38 cellular contexts compared by ENCODE assay signal in genomic region chr4:75434105-75434504, GRCh38.
"Had no signal": no experiment of that assay in that cellular context is flagged by ENCODE, and none has a peak within 500 bp of the region (broad histone marks: within the 10 kb centered on the region; RNA-seq: fewer than 3 reads in every experiment).

No MANE protein-coding gene starts in this region.

- H3K36me3 ChIP-seq: adrenal gland, cardiac muscle cell, colonic mucosa, esophagus squamous epithelium, neutrophil, pancreas, prostate gland, thyroid gland, upper lobe of right lung had no signal

- FAIRE-seq: endometrium, pancreas, TTC549 had no signal

- H3K27ac ChIP-seq: body of pancreas, cardiac muscle cell, colonic mucosa, epithelial cell of prostate, esophagus squamous epithelium, neutrophil, pancreas, prostate gland, skin epidermis, thyroid gland, upper lobe of right lung, VCaP had no signal

- H3K4me1 ChIP-seq: adrenal gland, body of pancreas, colonic mucosa, esophagus squamous epithelium, pancreas, prostate gland, thyroid gland, upper lobe of right lung had no signal

- H3K4me3 ChIP-seq: adrenal gland, body of pancreas, cardiac muscle cell, colonic mucosa, esophagus squamous epithelium, pancreas, prostate gland, skin epidermis, thyroid gland, upper lobe of right lung had no signal

- H3K27me3 ChIP-seq: adrenal gland, body of pancreas, cardiac muscle cell, colonic mucosa, esophagus squamous epithelium, pancreas, thyroid gland, upper lobe of right lung had no signal

- ATAC-seq: body of pancreas; sciatic nerve; stimulated activated memory B cell treated with anti-CD40 and anti-IgM and Interleukin-4, amounts not matched to agents 10 μg/mL and 1 μg/mL and 100 μg/mL, for 72 hours; stimulated activated naive CD8-positive, alpha-beta T cell treated with anti-CD3 and anti-CD28 coated beads, Interleukin-15, amount 100 ng/mL, for 72 hours; upper lobe of right lung had no signal

- H3K9me3 ChIP-seq: adrenal gland, colonic mucosa, neutrophil, pancreas, prostate gland, thyroid gland, upper lobe of right lung had no signal

- DNase-seq: activated CD4-positive, alpha-beta T cell treated with anti-CD3 and anti-CD28 coated beads for 48 hours; activated CD4-positive, alpha-beta T cell treated with anti-CD3 and anti-CD28 coated beads, Interleukin-2, amount 50 U/mL, for 48 hours; activated CD8-positive, alpha-beta memory T cell treated with anti-CD3 and anti-CD28 coated beads for 24 hours; activated effector memory CD4-positive, alpha-beta T cell treated with Interleukin-2 at 50 U/mL for 16 hours; activated naive CD4-positive, alpha-beta T cell treated with Interleukin-2 at 50 U/mL for 16 hours; activated naive CD8-positive, alpha-beta T cell treated with anti-CD3 and anti-CD28 coated beads for 36 hours; aorta; cerebellar nuclear complex; colonic mucosa; effector CD8-positive, alpha-beta T cell; esophagus squamous epithelium; foreskin melanocyte; islet precursor cell; mammary epithelial cell; naive B cell; nephron progenitor cell; pancreas; retina; stimulated activated CD4-positive, alpha-beta T cell treated with anti-CD3 and anti-CD28 coated beads, Interleukin-12 subunit alpha, Interleukin-12 subunit beta, amount 100 ng/mL, for 4 hours; stimulated activated CD4-positive, alpha-beta T cell treated with anti-CD3 and anti-CD28 coated beads, Interleukin-4, amount 100 ng/mL, for 4 hours; stimulated activated CD8-positive, alpha-beta memory T cell treated with anti-CD3 and anti-CD28 coated beads, Interleukin-4, amount 100 ng/mL, for 48 hours; stimulated activated naive CD8-positive, alpha-beta T cell treated with anti-CD3 and anti-CD28 coated beads, Interleukin-15, amount 100 ng/mL, for 72 hours; substantia nigra; T-helper 9 cell; thyroid gland; upper lobe of right lung had no signal
